1 cellular context compared by ENCODE assay signal in genomic region chr17:7394452-7395191, GRCh38.
A peak's percentile ranks its signal among the peaks of the same experiment; 100 is the strongest.
TF ChIP-seq lines count a peak whose summit lies in the region.

Gene PLSCR3 (minus strand): TSS chr17:7394525. CDS start chr17:7394110, 415 bp downstream.

TF ChIP-seq in HepG2, 621 proteins besides CTCF, POLR2A, EP300 and RAD21 (continued from another document and continues in another):
- TF ChIP-seq KDM2A (CRISPR knock-in tag; IDR thresholded peaks at IDR 0.05; ENCODE audit: borderline replicate concordance, low read depth) (peak; percentile 58), KDM6A (CRISPR knock-in tag; IDR thresholded peaks at IDR 0.05; ENCODE audit: low read depth) (no peak), ATF1 (CRISPR knock-in tag; IDR thresholded peaks at IDR 0.05) (no peak), ZNF615 (CRISPR knock-in tag; IDR thresholded peaks at IDR 0.05; ENCODE audit: borderline replicate concordance) (no peak), TFDP1 (CRISPR knock-in tag; IDR thresholded peaks at IDR 0.05; ENCODE audit: borderline replicate concordance) (peak; percentile 62; the same call in 1 of the 2 replicates), PHF8 (CRISPR knock-in tag; IDR thresholded peaks at IDR 0.05) (peak; percentile 65), REST (IDR thresholded peaks at IDR 0.05; ENCODE audit: borderline replicate concordance in 1 of 2, low read depth in 1 of 2, low read length in 2 of 2) (no peak), HNRNPUL1 (IDR thresholded peaks at IDR 0.05; ENCODE audit: low read depth, low read length) (no peak), TOE1 (CRISPR knock-in tag; IDR thresholded peaks at IDR 0.05) (no peak), ZNF713 (CRISPR knock-in tag; IDR thresholded peaks at IDR 0.05) (no peak), ZNF616 (CRISPR knock-in tag; IDR thresholded peaks at IDR 0.05; ENCODE audit: low read depth) (no peak), DDIT3 (CRISPR knock-in tag; IDR thresholded peaks at IDR 0.05) (no peak), ZNF446 (CRISPR knock-in tag; IDR thresholded peaks at IDR 0.05) (no peak), ZNF782 (CRISPR knock-in tag; IDR thresholded peaks at IDR 0.05; ENCODE audit: borderline replicate concordance) (no peak), SMAD9 (CRISPR knock-in tag; IDR thresholded peaks at IDR 0.05) (no peak), ZNF891 (CRISPR knock-in tag; IDR thresholded peaks at IDR 0.05) (no peak; the same call in 1 of the 2 replicates), ZNF414 (CRISPR knock-in tag; IDR thresholded peaks at IDR 0.05) (no peak), ZNF280B (CRISPR knock-in tag; IDR thresholded peaks at IDR 0.05; ENCODE audit: borderline replicate concordance) (0 out of 2 replicates have a peak, but pooled peaks have one; percentile 48), ZNF10 (CRISPR knock-in tag; IDR thresholded peaks at IDR 0.05; ENCODE audit: borderline replicate concordance, low read depth) (no peak), KIAA2018 (CRISPR knock-in tag; IDR thresholded peaks at IDR 0.05; ENCODE audit: borderline replicate concordance) (no peak), SSRP1 (CRISPR knock-in tag; IDR thresholded peaks at IDR 0.05) (no peak), E2F2 (CRISPR knock-in tag; IDR thresholded peaks at IDR 0.05; ENCODE audit: borderline replicate concordance) (no peak), SALL1 (CRISPR knock-in tag; IDR thresholded peaks at IDR 0.05) (peak; percentile 53), MLXIP (CRISPR knock-in tag; IDR thresholded peaks at IDR 0.05; ENCODE audit: borderline replicate concordance) (no peak), ZSCAN20 (CRISPR knock-in tag; IDR thresholded peaks at IDR 0.05; ENCODE audit: borderline replicate concordance) (no peak), ZNF704 (CRISPR knock-in tag; IDR thresholded peaks at IDR 0.05; ENCODE audit: borderline replicate concordance) (no peak), ZGPAT (CRISPR knock-in tag; IDR thresholded peaks at IDR 0.05) (peak; percentile 62; the same call in 1 of the 2 replicates), ZNF83 (CRISPR knock-in tag; IDR thresholded peaks at IDR 0.05; ENCODE audit: borderline replicate concordance) (0 out of 2 replicates have a peak, but pooled peaks have one; percentile 60), SMC3 (IDR thresholded peaks at IDR 0.05; ENCODE audit: low read length) (no peak), GFI1 (CRISPR knock-in tag; IDR thresholded peaks at IDR 0.05; ENCODE audit: borderline replicate concordance) (no peak), FOXC1 (CRISPR knock-in tag; IDR thresholded peaks at IDR 0.05; ENCODE audit: borderline replicate concordance) (no peak; the same call in 1 of the 2 replicates), GATAD1 (CRISPR knock-in tag; IDR thresholded peaks at IDR 0.05) (no peak), ZNF264 (CRISPR knock-in tag; IDR thresholded peaks at IDR 0.05) (no peak), NFYB (CRISPR knock-in tag; IDR thresholded peaks at IDR 0.05) (0 out of 2 replicates have a peak, but pooled peaks have one; percentile 11), PTBP1 (IDR thresholded peaks at IDR 0.05; ENCODE audit: low read depth, low read length, poor library complexity, severe bottlenecking) (no peak), ZNF224 (CRISPR knock-in tag; IDR thresholded peaks at IDR 0.05) (no peak)
